8 cellular contexts compared by ENCODE assay signal in genomic region chr6:3977875-3978711, GRCh38.
A peak's percentile ranks its signal among the peaks of the same experiment; 100 is the strongest.
DNase-seq lines count a peak whose midpoint lies in the region; ATAC-seq, FAIRE-seq and TF ChIP-seq lines count a peak whose summit lies in the region.

No MANE protein-coding gene starts in this region.

- DNase-seq in D721Med (ENCODE audit: insufficient read length, low spot score) (no peak), SK-N-SH (no peak), adipocyte (ENCODE audit: low read depth) (peak; percentile 92), right cardiac atrium (peak in 1 of 3 donors; percentile 62), NCI-H146 treated with DMSO at 0.1 percent for 48 hours (lab: John Stamatoyannopoulos, UW; ENCODE audit: unreplicated experiment) (no peak)

- intact Hi-C loops in right cardiac atrium (cut with DNase I) = no loop called here

- H3K36me3 ChIP-seq in SK-N-SH (replicated peaks in 1 of 2; ENCODE audit: control insufficient read depth in 1 of 2, insufficient read depth in 2 of 2, low read length in 1 of 2) = peaks cover 0 to 5% of the 10 kb centered on the region in 2 experiments
- H3K36me3 ChIP-seq in adipocyte (ENCODE audit: control insufficient read depth, insufficient read depth, low read length, severe bottlenecking) = no peaks in the 10 kb centered on the region
- no peaks in the 10 kb centered on the region for H3K36me3 ChIP-seq in skeletal muscle satellite cell (ENCODE audit: insufficient read depth, low read length)

- H3K4me3 ChIP-seq in SK-N-SH (ENCODE audit: low read depth in 2 of 2, low read length in 1 of 2) = no peak overlapping the region
- H3K4me3 ChIP-seq in adipocyte (ENCODE audit: low read length) = peak overlapping the region; percentile 65
- no peak overlapping the region for H3K4me3 ChIP-seq in right cardiac atrium (ENCODE audit: low read length)
- no peak overlapping the region for H3K4me3 ChIP-seq in skeletal muscle satellite cell (ENCODE audit: low read length)

- no peaks in the 10 kb centered on the region for H3K27me3 ChIP-seq in SK-N-SH (ENCODE audit: insufficient read depth)
- no peaks in the 10 kb centered on the region for H3K27me3 ChIP-seq in adipocyte (replicated peaks; ENCODE audit: control insufficient read depth, insufficient read depth, low read length)
- H3K27me3 ChIP-seq in right cardiac atrium (ENCODE audit: control insufficient read depth, insufficient read depth) = no peaks in the 10 kb centered on the region
- H3K27me3 ChIP-seq in skeletal muscle satellite cell (ENCODE audit: control insufficient read depth, insufficient read depth, low read length) = no peaks in the 10 kb centered on the region

- no peaks in the 10 kb centered on the region for H3K9me2 ChIP-seq in SK-N-SH

- TF ChIP-seq CTCF in D721Med (IDR thresholded peaks at IDR 0.05; ENCODE audit: insufficient read depth, missing control alignments) = peak; percentile 45
- TF ChIP-seq CTCF in SK-N-SH (IDR thresholded peaks at IDR 0.05) = peak; percentile 48

- no peaks in the 10 kb centered on the region for H3K79me2 ChIP-seq in SK-N-SH (ENCODE audit: insufficient read depth)

- H3K4me2 ChIP-seq in SK-N-SH = no peak overlapping the region
- H3K4me2 ChIP-seq in skeletal muscle satellite cell (ENCODE audit: low read length) = peak overlapping the region; percentile 60

- CTCF ChIA-PET in SK-N-SH (lab: Yijun Ruan, JAX) = interaction anchor here (0.7 to 2.9 kb wide), 11 partner anchors 10 to 839 kb away, joined by 3 to 13 read pairs (median 4); partner anchors contain the start of gene FAM50B

- 86% methylated on average over 15 of the region's 16 CpGs for WGBS in SK-N-SH (ENCODE audit: low lambda C conversion rate)
- WGBS in right cardiac atrium = 41% methylated on average over 16 of the region's 16 CpGs

- H3K4me1 ChIP-seq in SK-N-SH (ENCODE audit: control insufficient read depth in 1 of 2, insufficient read depth in 2 of 2, low read depth in 1 of 2, low read length in 1 of 2) (no peaks in the 10 kb centered on the region), adipocyte (ENCODE audit: control insufficient read depth, insufficient read depth, low read length) (peaks cover 20% of the 10 kb centered on the region), right cardiac atrium (ENCODE audit: control insufficient read depth, insufficient read depth, low read length) (no peaks in the 10 kb centered on the region), skeletal muscle satellite cell (ENCODE audit: control insufficient read depth, insufficient read depth, low read length) (peaks cover 16% of the 10 kb centered on the region)

- H3K27ac ChIP-seq in SK-N-SH (ENCODE audit: low read depth in 2 of 2, low read length in 1 of 2) (no peak overlapping the region), right cardiac atrium (ENCODE audit: low read length) (no peak overlapping the region)

- no peak for FAIRE-seq in D721Med (lab: Jason Lieb, UNC)

- POLR2A ChIA-PET in SK-N-SH (lab: Yijun Ruan, JAX) = no interaction called here

- H3K9me3 ChIP-seq in SK-N-SH = no peaks in the 10 kb centered on the region
- H3K9me3 ChIP-seq in adipocyte (ENCODE audit: control insufficient read depth, low read length) = no peaks in the 10 kb centered on the region
- H3K9me3 ChIP-seq in right cardiac atrium (ENCODE audit: control insufficient read depth, low read length) = no peaks in the 10 kb centered on the region
- no peaks in the 10 kb centered on the region for H3K9me3 ChIP-seq in skeletal muscle satellite cell (replicated peaks; ENCODE audit: low read length)

- peaks cover 5% of the 10 kb centered on the region for H3F3A ChIP-seq in SK-N-SH (replicated peaks; ENCODE audit: insufficient read depth)

- no peak overlapping the region for H3K9ac ChIP-seq in SK-N-SH
- H3K9ac ChIP-seq in adipocyte (ENCODE audit: low read length) = peak overlapping the region; percentile 84
- H3K9ac ChIP-seq in skeletal muscle satellite cell (ENCODE audit: low read depth, low read length) = peak overlapping the region; percentile 35

- H4K20me1 ChIP-seq in SK-N-SH (ENCODE audit: insufficient read depth) = no peaks in the 10 kb centered on the region

- TF ChIP-seq EP300 in SK-N-SH (IDR thresholded peaks at IDR 0.05; ENCODE audit: borderline replicate concordance in 1 of 2, low read depth in 1 of 2, low read length in 1 of 2) = no peak

- peak; percentile 76 for ATAC-seq in GM19463 (IDR thresholded peaks at IDR 0.05; ENCODE audit: unreplicated experiment)
- peak; percentile 64 for ATAC-seq in HG03571 (IDR thresholded peaks at IDR 0.05; ENCODE audit: unreplicated experiment)
- peak; percentile 87 to 88 for ATAC-seq in right cardiac atrium

- peak; percentile 30; the same call in 1 of the 2 replicates for TF ChIP-seq RAD21 in SK-N-SH (IDR thresholded peaks at IDR 0.05; ENCODE audit: low read length)

- H2AFZ ChIP-seq in SK-N-SH (ENCODE audit: low read depth) = no peak overlapping the region

TF ChIP-seq in SK-N-SH, 30 proteins besides CTCF, POLR2A, EP300 and RAD21:
- TF ChIP-seq TAF1 (IDR thresholded peaks at IDR 0.05; ENCODE audit: borderline replicate concordance, low read depth, low read length) = no peak
- no peak for TF ChIP-seq GATA2 (CRISPR knock-in tag; IDR thresholded peaks at IDR 0.05)
- no peak for TF ChIP-seq PBX3 (IDR thresholded peaks at IDR 0.05)
